Comparison of ENCODE assay signal across 11 cellular contexts in the genomic region with DNA sequence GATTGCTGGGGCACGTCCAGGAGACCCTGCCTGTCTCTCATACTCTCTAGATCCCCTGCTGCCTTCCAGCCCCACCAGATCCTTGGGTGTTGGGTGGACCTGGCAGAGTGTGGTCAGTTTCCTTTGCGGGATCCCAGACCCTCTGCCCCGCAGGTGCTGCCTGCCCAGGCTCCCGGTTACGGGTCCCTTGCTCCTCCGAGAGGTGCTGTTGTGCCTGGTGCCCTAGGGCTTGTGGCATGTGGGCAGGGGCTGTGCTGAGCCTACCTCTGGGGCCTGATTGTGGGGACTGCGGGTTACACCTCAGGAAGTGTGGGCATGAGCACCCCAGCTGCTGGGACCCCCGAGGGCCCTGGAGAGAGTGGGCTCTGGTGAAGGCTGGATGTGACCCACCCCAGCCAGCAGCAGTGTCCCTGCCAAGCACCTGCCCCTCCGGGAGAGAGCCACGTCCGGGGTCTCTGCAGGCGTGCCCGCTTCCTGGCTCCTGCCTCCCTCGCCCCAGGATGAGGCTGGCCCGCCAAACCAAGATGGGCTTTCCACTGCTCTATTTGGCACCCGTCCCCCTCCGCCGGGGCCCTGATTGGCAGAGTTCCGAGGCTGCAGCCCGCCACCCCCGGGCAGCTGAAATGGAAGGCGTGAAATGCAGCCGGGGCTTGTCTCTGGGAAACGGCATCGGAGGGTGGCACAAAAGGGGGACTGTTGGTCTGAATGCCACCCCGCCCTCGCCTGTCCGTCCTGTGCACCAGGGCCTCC. TPM values are rescaled to one million over a fixed set of nuclear protein-coding genes. Genes with fewer than 3 reads are reported as not detected.
DNase-seq lines count a peak whose midpoint lies in the region; ATAC-seq and TF ChIP-seq lines count a peak whose summit lies in the region.
"Had no signal": no experiment of that assay in that cellular context is flagged by ENCODE, and none has a peak within 500 bp of the region (broad histone marks: within the 10 kb centered on the region; RNA-seq: fewer than 3 reads in every experiment).

No MANE protein-coding gene starts in this region.

- H3K27me3 ChIP-seq in SJCRH30, result no peaks in the 10 kb centered on the region
- H3K27me3 ChIP-seq in esophagus muscularis mucosa, result no peaks in the 10 kb centered on the region
- H3K27me3 ChIP-seq in rectal smooth muscle tissue (ENCODE audit: control insufficient read depth, insufficient read depth, low read length), result no peaks in the 10 kb centered on the region
- no peaks in the 10 kb centered on the region for H3K27me3 ChIP-seq in uterus

- no peak for TF ChIP-seq CTCF in esophagus muscularis mucosa (IDR thresholded peaks at IDR 0.05)
- TF ChIP-seq CTCF in uterus (IDR thresholded peaks at IDR 0.05), result no peak

- intact Hi-C loops in esophagus muscularis mucosa (cut with DNase I) (no loop called here), uterus (cut with DNase I; ENCODE audit: low total_unique reads) (no loop called here)

- DNase-seq in SJCRH30 (no peak), esophagus muscularis mucosa (ENCODE audit: extremely low spot score) (no peak), iPS-NIHi7 (ENCODE audit: extremely low spot score) (no peak), uterus (no peak)
- DNase-seq: activated CD4-positive, alpha-beta T cell treated with anti-CD3 and anti-CD28 coated beads, Interleukin-2, amount 50 U/mL, for 1 hour; central memory CD4-positive, alpha-beta T cell had no signal

- TF ChIP-seq POLR2A in esophagus muscularis mucosa (IDR thresholded peaks at IDR 0.05; ENCODE audit: low read depth) (no peak), uterus (IDR thresholded peaks at IDR 0.05) (no peak)

- H3K9ac ChIP-seq in rectal smooth muscle tissue (ENCODE audit: low read length), result no peak overlapping the region
- H3K9ac ChIP-seq: parathyroid adenoma had no signal

- H3K27ac ChIP-seq in SJCRH30 (peak overlapping the region; percentile 52; the same call in 1 of the 2 replicates), esophagus muscularis mucosa (replicated peaks in 1 of 4) (peak overlapping the region in 2 of 4 donors; percentile 35 to 55), rectal smooth muscle tissue (ENCODE audit: low read depth, low read length) (no peak overlapping the region), uterus (no peak overlapping the region)
- H3K27ac ChIP-seq: parathyroid adenoma had no signal

- H3K9me3 ChIP-seq in SJCRH30 (replicated peaks) (no peaks in the 10 kb centered on the region), esophagus muscularis mucosa (no peaks in the 10 kb centered on the region), uterus (no peaks in the 10 kb centered on the region)

- 42% methylated on average over 17 of the region's 28 CpGs for WGBS in esophagus muscularis mucosa

- ATAC-seq in HG03039 (IDR thresholded peaks at IDR 0.05; ENCODE audit: unreplicated experiment) (no peak), HG03280 (IDR thresholded peaks at IDR 0.05; ENCODE audit: unreplicated experiment) (no peak)

- H3K36me3 ChIP-seq in SJCRH30, result no peaks in the 10 kb centered on the region
- H3K36me3 ChIP-seq in esophagus muscularis mucosa, result no peaks in the 10 kb centered on the region
- H3K36me3 ChIP-seq in rectal smooth muscle tissue (ENCODE audit: control insufficient read depth, insufficient read depth, low read length), result no peaks in the 10 kb centered on the region
- H3K36me3 ChIP-seq in uterus, result no peaks in the 10 kb centered on the region

- peak overlapping the region; percentile 0; the same call in 1 of the 2 replicates for H3K4me3 ChIP-seq in GM08714 (ENCODE audit: low read length)
- H3K4me3 ChIP-seq in SJCRH30, result peak overlapping the region; percentile 34
- peak overlapping the region; percentile 31 to 45 (median 35) for H3K4me3 ChIP-seq in esophagus muscularis mucosa
- H3K4me3 ChIP-seq in rectal smooth muscle tissue (ENCODE audit: low read length), result peak overlapping the region; percentile 19
- H3K4me3 ChIP-seq in uterus, result no peak overlapping the region

- TF ChIP-seq EP300 in esophagus muscularis mucosa (IDR thresholded peaks at IDR 0.05), result no peak

- H3K4me1 ChIP-seq in SJCRH30 (peaks cover 23% of the 10 kb centered on the region), esophagus muscularis mucosa (peaks cover 16 to 34% (median 28%) of the 10 kb centered on the region in 4 donors), rectal smooth muscle tissue (ENCODE audit: control insufficient read depth, insufficient read depth, low read length) (peaks cover 7% of the 10 kb centered on the region), uterus (peaks cover 0 to 15% of the 10 kb centered on the region in 2 donors)

RNA-seq across cellular contexts. Expression of a gene that starts 17.0 kb away (rescaled TPM):
- 29.1 and 29.7 TPM in 2 replicates for total RNA-seq in SJCRH30 (2014; rRNA removed; shearing (Covaris generic))
- total RNA-seq in esophagus muscularis mucosa (10 to 100 TPM; 25.5 to 44.3 (median 37.1) TPM), uterus (10 to 100 TPM; 20.3 to 41.8 (median 28.4) TPM)

RNA-seq across cellular contexts. Expression of a gene that starts 52.0 kb away (rescaled TPM):
- 111 and 112 TPM in 2 replicates for total RNA-seq in SJCRH30 (2014; rRNA removed; shearing (Covaris generic))
- total RNA-seq in esophagus muscularis mucosa (10 to 100 TPM in 3 of 4 donors, 1 to 10 TPM in 1; 7.5 to 18.7 (median 14.9) TPM), uterus (10 to 100 TPM in 3 of 4 donors, 1 to 10 TPM in 1; 4.9 to 31.4 (median 19.2) TPM)

Comparison
In these comparisons a context has a peak if more than half of its experiments do, and no peak if none do; other contexts are left out.
1. H3K4me3 ChIP-seq: peak in GM08714 (single experiment), SJCRH30 (single experiment), esophagus muscularis mucosa (4 of 4) and rectal smooth muscle tissue (single experiment); none in uterus (0 of 2).